8 cellular contexts compared by ENCODE assay signal in the genomic region with DNA sequence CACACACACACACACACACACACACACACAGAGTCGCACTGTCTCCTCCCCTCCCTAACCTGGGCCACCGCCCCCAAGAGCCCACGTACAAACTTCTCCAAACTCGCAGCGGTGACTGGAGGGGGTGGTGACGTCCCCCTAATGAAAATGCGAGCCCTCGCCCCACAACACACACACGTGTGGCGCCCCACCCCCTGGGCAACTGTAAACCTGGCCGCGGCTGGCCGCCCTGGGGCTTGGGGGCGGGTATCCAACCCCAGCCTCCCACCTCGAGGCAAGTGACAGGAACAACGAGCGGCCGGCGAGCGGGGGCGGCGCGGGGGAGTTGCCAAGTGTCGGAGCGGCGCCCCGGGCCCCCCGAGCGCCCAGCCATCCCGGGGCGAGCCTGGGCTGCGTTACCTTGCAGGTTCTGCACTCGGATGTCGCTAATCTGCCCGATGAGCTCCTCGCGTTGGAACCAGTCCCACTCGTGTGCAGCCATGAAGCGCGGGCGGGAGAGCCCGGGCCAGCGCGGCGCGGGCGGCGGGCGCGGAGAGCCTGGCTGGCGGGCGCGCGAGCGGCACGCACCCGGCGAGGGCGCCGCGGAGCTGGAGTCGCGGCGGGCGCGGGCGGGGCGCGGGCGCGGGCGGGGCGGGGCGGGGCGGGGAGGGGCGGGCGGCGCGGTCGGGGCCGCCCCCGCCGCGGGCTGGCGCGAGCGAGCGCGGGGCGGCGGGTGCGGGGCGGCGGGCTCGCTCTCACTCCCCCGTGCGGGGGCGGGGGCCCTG.
A peak's percentile ranks its signal among the peaks of the same experiment; 100 is the strongest.
DNase-seq lines count a peak whose midpoint lies in the region; ATAC-seq, FAIRE-seq and TF ChIP-seq lines count a peak whose summit lies in the region.

A gene with protein sequence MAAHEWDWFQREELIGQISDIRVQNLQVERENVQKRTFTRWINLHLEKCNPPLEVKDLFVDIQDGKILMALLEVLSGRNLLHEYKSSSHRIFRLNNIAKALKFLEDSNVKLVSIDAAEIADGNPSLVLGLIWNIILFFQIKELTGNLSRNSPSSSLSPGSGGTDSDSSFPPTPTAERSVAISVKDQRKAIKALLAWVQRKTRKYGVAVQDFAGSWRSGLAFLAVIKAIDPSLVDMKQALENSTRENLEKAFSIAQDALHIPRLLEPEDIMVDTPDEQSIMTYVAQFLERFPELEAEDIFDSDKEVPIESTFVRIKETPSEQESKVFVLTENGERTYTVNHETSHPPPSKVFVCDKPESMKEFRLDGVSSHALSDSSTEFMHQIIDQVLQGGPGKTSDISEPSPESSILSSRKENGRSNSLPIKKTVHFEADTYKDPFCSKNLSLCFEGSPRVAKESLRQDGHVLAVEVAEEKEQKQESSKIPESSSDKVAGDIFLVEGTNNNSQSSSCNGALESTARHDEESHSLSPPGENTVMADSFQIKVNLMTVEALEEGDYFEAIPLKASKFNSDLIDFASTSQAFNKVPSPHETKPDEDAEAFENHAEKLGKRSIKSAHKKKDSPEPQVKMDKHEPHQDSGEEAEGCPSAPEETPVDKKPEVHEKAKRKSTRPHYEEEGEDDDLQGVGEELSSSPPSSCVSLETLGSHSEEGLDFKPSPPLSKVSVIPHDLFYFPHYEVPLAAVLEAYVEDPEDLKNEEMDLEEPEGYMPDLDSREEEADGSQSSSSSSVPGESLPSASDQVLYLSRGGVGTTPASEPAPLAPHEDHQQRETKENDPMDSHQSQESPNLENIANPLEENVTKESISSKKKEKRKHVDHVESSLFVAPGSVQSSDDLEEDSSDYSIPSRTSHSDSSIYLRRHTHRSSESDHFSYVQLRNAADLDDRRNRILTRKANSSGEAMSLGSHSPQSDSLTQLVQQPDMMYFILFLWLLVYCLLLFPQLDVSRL (minus strand): TSS at position 597 of the 764 bp plus-strand sequence. CDS start 116 bp downstream, at position 481.

- H3K4me3 Mint-ChIP-seq in activated T-cell treated with anti-CD3 and anti-CD28 coated beads, Interleukin-2, amount 50 U/mL, for 24 hours, result peak within 1 kb of the TSS; percentile 68
- peak within 1 kb of the TSS; percentile 88 for H3K4me3 Mint-ChIP-seq in nephron progenitor cell

- H3K4me1 Mint-ChIP-seq in activated T-cell treated with anti-CD3 and anti-CD28 coated beads, Interleukin-2, amount 50 U/mL, for 24 hours (ENCODE audit: low read depth), result peaks cover 15% of the 10 kb centered on the region
- peaks cover 45% of the 10 kb centered on the region for H3K4me1 Mint-ChIP-seq in nephron progenitor cell

- H3K4me3 ChIP-seq in fibroblast of mammary gland (ENCODE audit: control insufficient read depth, low read depth, low read length), result peak within 1 kb of the TSS; percentile 63

- FAIRE-seq in GM19239 (lab: Jason Lieb, UNC), result no peak
- FAIRE-seq in urothelium cell line (lab: Jason Lieb, UNC), result no peak

- H3K27me3 Mint-ChIP-seq in activated T-cell treated with anti-CD3 and anti-CD28 coated beads, Interleukin-2, amount 50 U/mL, for 24 hours, result peaks cover 68% of the 10 kb centered on the region
- peaks cover 38% of the 10 kb centered on the region for H3K27me3 Mint-ChIP-seq in nephron progenitor cell (ENCODE audit: low read depth, poor library complexity)

- H3K36me3 Mint-ChIP-seq in activated T-cell treated with anti-CD3 and anti-CD28 coated beads, Interleukin-2, amount 50 U/mL, for 24 hours (ENCODE audit: low read depth), result no peaks in the 10 kb centered on the region
- no peaks in the 10 kb centered on the region for H3K36me3 Mint-ChIP-seq in nephron progenitor cell (ENCODE audit: low read depth)

- TF ChIP-seq CTCF in fibroblast of mammary gland (conservative IDR thresholded peaks at IDR 0.05; ENCODE audit: control insufficient read depth, insufficient read depth, low read depth, low read length), result no peak
- no peak for TF ChIP-seq CTCF in nephron progenitor cell (IDR thresholded peaks at IDR 0.05)

- ATAC-seq in HG02852 (IDR thresholded peaks at IDR 0.05; ENCODE audit: unreplicated experiment), result no peak

- DNase-seq in CD1c-positive myeloid dendritic cell (ENCODE audit: extremely low spot score), result peak; percentile 70
- peak; percentile 70 for DNase-seq in GM19239 (ENCODE audit: insufficient read length, low spot score)
- peak; percentile 12 to 23 for DNase-seq in NCI-H1930 (lab: John Stamatoyannopoulos, UW)
- peak; percentile 60 for DNase-seq in activated T-cell treated with anti-CD3 and anti-CD28 coated beads, Interleukin-2, amount 50 U/mL, for 24 hours
- peak; percentile 32 for DNase-seq in fibroblast of mammary gland (ENCODE audit: low read depth)
- DNase-seq in nephron progenitor cell, result peak; percentile 78
- DNase-seq in urothelium cell line (ENCODE audit: low spot score), result peak; percentile 58

- H3K27ac Mint-ChIP-seq in activated T-cell treated with anti-CD3 and anti-CD28 coated beads, Interleukin-2, amount 50 U/mL, for 24 hours, result no peak within 1 kb of the TSS
- no peak within 1 kb of the TSS for H3K27ac Mint-ChIP-seq in nephron progenitor cell

- no peaks in the 10 kb centered on the region for H3K9me3 Mint-ChIP-seq in activated T-cell treated with anti-CD3 and anti-CD28 coated beads, Interleukin-2, amount 50 U/mL, for 24 hours
- no peaks in the 10 kb centered on the region for H3K9me3 Mint-ChIP-seq in nephron progenitor cell

Comparison
In these comparisons a context has a peak if more than half of its experiments do, and no peak if none do; other contexts are left out.
1. DNase-seq: peak in every context shown above with its lines; median percentile 78 in nephron progenitor cell; 70 in CD1c-positive myeloid dendritic cell; 70 in GM19239; 60 in activated T-cell treated with anti-CD3 and anti-CD28 coated beads, Interleukin-2, amount 50 U/mL, for 24 hours; 58 in urothelium cell line; 32 in fibroblast of mammary gland; 18 in NCI-H1930.